Comparison of ENCODE assay signal across 16 cellular contexts in the genomic region with DNA sequence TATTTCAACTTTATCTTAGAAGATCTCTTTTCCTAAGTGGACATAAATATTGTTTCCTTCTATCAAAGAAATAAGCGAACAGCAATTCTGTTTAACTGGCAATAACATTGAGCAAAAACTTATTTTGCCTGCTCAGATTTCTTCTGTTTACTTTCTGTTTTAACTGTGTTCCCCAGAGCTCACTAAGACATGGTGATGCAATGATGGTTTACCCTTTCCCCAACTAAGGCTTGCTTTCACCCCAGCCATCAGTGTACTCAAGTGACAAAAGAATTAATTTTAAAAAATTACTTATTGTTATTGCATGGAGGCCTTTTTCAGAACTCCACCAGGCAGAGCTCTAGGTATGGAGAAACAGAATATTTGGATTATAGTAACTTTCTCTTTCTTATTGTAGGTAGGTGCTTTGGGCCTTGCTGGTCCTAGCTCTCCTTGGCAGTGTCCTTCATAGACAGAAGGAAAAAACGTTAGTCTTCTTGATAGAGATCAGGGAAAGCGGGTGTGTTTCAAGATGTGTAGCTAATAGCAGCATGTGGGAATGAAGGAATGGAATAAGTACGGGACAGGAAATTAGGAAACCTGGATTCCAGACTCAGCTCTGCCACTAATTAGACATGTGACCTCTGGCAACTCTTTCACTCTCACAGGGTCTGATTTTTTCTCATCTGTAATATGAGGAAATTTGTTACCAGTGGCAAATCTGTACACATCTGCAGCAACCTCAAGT. TPM values are rescaled to one million over a fixed set of nuclear protein-coding genes. Genes with fewer than 3 reads are reported as not detected.
DNase-seq lines count a peak whose midpoint lies in the region; ATAC-seq and TF ChIP-seq lines count a peak whose summit lies in the region.
"Had no signal": no experiment of that assay in that cellular context is flagged by ENCODE, and none has a peak within 500 bp of the region (broad histone marks: within the 10 kb centered on the region; RNA-seq: fewer than 3 reads in every experiment).

No MANE protein-coding gene starts in this region.

- no TSS peak for BruUV-seq in OCI-LY7 (replicated peaks; lab: Mats Ljungman, UMichigan)

- 61 to 63% methylated on average over 4 of the region's 4 CpGs for WGBS in upper lobe of left lung, 2 donors

- TF ChIP-seq POLR2A in upper lobe of left lung (IDR thresholded peaks at IDR 0.05), result no peak

- no peak overlapping the region for H3K4me3 ChIP-seq in upper lobe of left lung
- H3K4me3 ChIP-seq in OCI-LY7 (ENCODE audit: low read depth, low read length, poor library complexity, severe bottlenecking), result no peak overlapping the region
- H3K4me3 ChIP-seq: prostate gland had no signal

- H2AFZ ChIP-seq in OCI-LY7 (ENCODE audit: low read length), result no peak overlapping the region

- H3K9me2 ChIP-seq in OCI-LY7 (ENCODE audit: insufficient read depth, low read length), result no peaks in the 10 kb centered on the region

- H3K9me3 ChIP-seq in upper lobe of left lung (no peaks in the 10 kb centered on the region), OCI-LY7 (ENCODE audit: low read length) (no peaks in the 10 kb centered on the region)
- H3K9me3 ChIP-seq: prostate gland, testis had no signal

- CTCF ChIA-PET in OCI-LY7 (lab: Charles Lee; ENCODE audit: unreplicated experiment), result no interaction called here

- ATAC-seq in left lobe of liver (peak; percentile 43), upper lobe of left lung (ENCODE audit: low FRiP score in 2 of 2) (peak in 1 of 2 donors; percentile 79), GM21737 (IDR thresholded peaks at IDR 0.05; ENCODE audit: unreplicated experiment) (no peak), GM21423 (IDR thresholded peaks at IDR 0.05; ENCODE audit: unreplicated experiment) (no peak)

- H3K4me1 ChIP-seq in upper lobe of left lung (peaks cover 0 to 7% (median 2%) of the 10 kb centered on the region in 4 donors), OCI-LY7 (ENCODE audit: insufficient read depth, low read length, poor library complexity, severe bottlenecking) (no peaks in the 10 kb centered on the region)
- H3K4me1 ChIP-seq: prostate gland had no signal

- no peak for TF ChIP-seq EP300 in upper lobe of left lung (IDR thresholded peaks at IDR 0.05)

- no peaks in the 10 kb centered on the region for H3K27me3 ChIP-seq in upper lobe of left lung
- H3K27me3 ChIP-seq: testis had no signal

- H4K20me1 ChIP-seq in OCI-LY7 (ENCODE audit: insufficient read depth, low read length), result no peaks in the 10 kb centered on the region

- TF ChIP-seq CTCF in upper lobe of left lung (IDR thresholded peaks at IDR 0.05), result no peak
- no peak for TF ChIP-seq CTCF in OCI-LY7 (conservative IDR thresholded peaks at IDR 0.05; ENCODE audit: low read length)

- intact Hi-C loops in OCI-LY7 (cut with micrococcal nuclease; ENCODE audit: unreplicated experiment), result no loop called here

- H3K79me2 ChIP-seq in OCI-LY7 (ENCODE audit: insufficient read depth, low read depth, low read length), result no peaks in the 10 kb centered on the region

- H3K36me3 ChIP-seq in upper lobe of left lung (no peaks in the 10 kb centered on the region), OCI-LY7 (ENCODE audit: insufficient read depth, low read length) (no peaks in the 10 kb centered on the region)
- H3K36me3 ChIP-seq: prostate gland had no signal

- peak overlapping the region; percentile 21 to 56 (median 30) for H3K27ac ChIP-seq in upper lobe of left lung
- no peak overlapping the region for H3K27ac ChIP-seq in OCI-LY7 (ENCODE audit: low read depth, low read length, poor library complexity, severe bottlenecking)
- H3K27ac ChIP-seq: prostate gland, testis had no signal

- POLR2A ChIA-PET in OCI-LY7 (lab: Charles Lee), result interaction anchor here (0.8 kb wide), 1 partner anchor 288 kb away, joined by 3 read pairs; no protein-coding TSS in a partner anchor

- DNase-seq in HCEC 1CT (peak; percentile 15), amniotic epithelial cell (ENCODE audit: low read depth) (peak; percentile 38), left lobe of liver (ENCODE audit: low spot score) (no peak), upper lobe of left lung (no peak), OCI-LY7 (ENCODE audit: low spot score) (no peak)
- DNase-seq: activated CD4-positive, alpha-beta T cell treated with anti-CD3 and anti-CD28 coated beads, Interleukin-2, amount 10 ng/mL, durations not matched to agents 7 days and 5 days; activated T-cell treated with anti-CD3 and anti-CD28 coated beads, Interleukin-2, amount 50 U/mL, for 1 hour; CD8-positive, alpha-beta memory T cell; glutamatergic neuron; NCI-H1694 treated with DMSO at 0.1 percent for 48 hours; RPMI8226; T-helper 2 cell; testis had no signal

- no peak overlapping the region for H3K4me2 ChIP-seq in OCI-LY7 (ENCODE audit: low read length)

RNA-seq across cellular contexts. Expression of a gene that starts 14.6 kb away (rescaled TPM):
- total RNA-seq in left lobe of liver, result 3.3 TPM
- total RNA-seq in upper lobe of left lung, result 10 to 100 TPM; 18.4 to 30.8 (median 25.8) TPM
- 26.7 and 28.7 TPM in 2 replicates for total RNA-seq in OCI-LY7 (2014; rRNA removed; shearing (Covaris generic))
- 43.3 and 45.2 TPM in 2 replicates for total RNA-seq in OCI-LY7 (2022)

Comparison
In these comparisons a context has a peak if more than half of its experiments do, and no peak if none do; other contexts are left out.
1. DNase-seq: peak in HCEC 1CT (single experiment) and amniotic epithelial cell (single experiment); none in left lobe of liver (single experiment), upper lobe of left lung (0 of 2) and OCI-LY7 (single experiment).